Comparison of ENCODE assay signal across 14 cellular contexts in the genomic region with DNA sequence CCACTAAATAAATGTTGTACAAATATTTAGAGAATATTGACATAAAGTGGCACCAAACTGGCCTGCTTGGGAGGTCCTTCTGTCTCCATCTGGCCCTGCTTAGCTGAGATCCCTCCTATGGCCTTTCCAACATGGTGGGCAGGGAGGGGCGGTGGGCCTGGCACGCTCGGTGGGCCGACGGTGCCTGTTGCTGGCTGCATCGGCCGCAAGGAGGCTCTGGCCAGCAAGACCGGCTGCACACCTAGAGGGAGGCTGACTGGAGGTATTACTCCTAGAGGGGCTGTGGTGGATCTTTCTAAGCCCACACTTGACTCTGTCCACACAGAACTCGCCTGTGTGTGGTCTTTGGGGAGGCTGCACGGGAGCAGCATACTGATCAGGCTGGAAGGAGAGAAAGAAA. TPM values are rescaled to one million over a fixed set of nuclear protein-coding genes. Genes with fewer than 3 reads are reported as not detected.
DNase-seq lines count a peak whose midpoint lies in the region; ATAC-seq and TF ChIP-seq lines count a peak whose summit lies in the region.
"Had no signal": no experiment of that assay in that cellular context is flagged by ENCODE, and none has a peak within 500 bp of the region (broad histone marks: within the 10 kb centered on the region; RNA-seq: fewer than 3 reads in every experiment).

No MANE protein-coding gene starts in this region.

- H4K20me1 ChIP-seq in GM23338 (replicated peaks; ENCODE audit: insufficient read depth), result no peaks in the 10 kb centered on the region

- ATAC-seq in GM23338, result no peak
- ATAC-seq: GM12878 had no signal

- TF ChIP-seq CTCF in GM23338 (conservative IDR thresholded peaks at IDR 0.05; ENCODE audit: low read depth in 2 of 2), result no peak; a peak in 1 of 4 replicates
- TF ChIP-seq CTCF in HFFc6 (IDR thresholded peaks at IDR 0.05), result peak; percentile 26; the same call in 1 of the 2 replicates
- TF ChIP-seq CTCF in endodermal cell (conservative IDR thresholded peaks at IDR 0.05), result peak; percentile 16

- no peak overlapping the region for H4K8ac ChIP-seq in neuronal stem cell (ENCODE audit: low read depth, low read length)

- no peaks in the 10 kb centered on the region for H3K27me3 ChIP-seq in GM23338 (ENCODE audit: insufficient read depth)
- no peaks in the 10 kb centered on the region for H3K27me3 ChIP-seq in endodermal cell (ENCODE audit: control insufficient read depth, insufficient read depth, low read length, poor library complexity, severe bottlenecking)
- peaks cover 0 to 6% (median 0%) of the 10 kb centered on the region in 3 experiments for H3K27me3 ChIP-seq in neuronal stem cell (ENCODE audit: control insufficient read depth in 3 of 3, insufficient read depth in 3 of 3, low read depth in 1 of 3, low read length in 3 of 3)
- H3K27me3 ChIP-seq: BE2C had no signal

- H3K23ac ChIP-seq in neuronal stem cell (ENCODE audit: low read depth, low read length, poor library complexity), result no peak overlapping the region

- no peak overlapping the region for H3K4ac ChIP-seq in neuronal stem cell (ENCODE audit: low read length)

- DNase-seq in GM23338 (ENCODE audit: low spot score) (no peak), HFFc6 (no peak), endodermal cell (no peak), neuronal stem cell (ENCODE audit: low spot score) (no peak), SKM-1 treated with dmso at 0.1 percent for 144 hours (lab: John Stamatoyannopoulos, UW; ENCODE audit: unreplicated experiment) (no peak), NCI-H1417 (lab: John Stamatoyannopoulos, UW) (no peak)
- no peak for DNase-seq in activated CD4-positive, alpha-beta T cell treated with anti-CD3 and anti-CD28 coated beads, Interleukin-2, amount 10 ng/mL, durations not matched to agents 24 days and 14 days
- DNase-seq: BE2C; CD4-positive, alpha-beta memory T cell; DMS79; GOT3; HCEC 1CT had no signal

- no peak overlapping the region for H3K4me3 Mint-ChIP-seq in GM23338
- H3K4me3 Mint-ChIP-seq in HFFc6, result no peak overlapping the region
- no peak overlapping the region for H3K4me3 Mint-ChIP-seq in endodermal cell
- H3K4me3 Mint-ChIP-seq in activated CD4-positive, alpha-beta T cell treated with anti-CD3 and anti-CD28 coated beads, Interleukin-2, amount 10 ng/mL, durations not matched to agents 24 days and 14 days, result no peak overlapping the region
- H3K4me3 Mint-ChIP-seq: CD4-positive, alpha-beta memory T cell had no signal

- H3K14ac ChIP-seq in neuronal stem cell (ENCODE audit: low read length), result peak overlapping the region; percentile 15

- 96 to 100% methylated on average over 2 to 10 of the region's 10 CpGs for WGBS in endodermal cell (ENCODE audit: insufficient coverage in 1 of 2, insufficient read length in 1 of 2), 2 experiments
- no CpG with 5 or more reads among the region's 10 CpGs for WGBS in neuronal stem cell (ENCODE audit: extremely low coverage in 2 of 2, insufficient read length in 2 of 2, insufficient replicate concordance in 1 of 2), 2 donors

- H3K4me1 Mint-ChIP-seq in GM23338 (peaks cover 14% of the 10 kb centered on the region; the same call in 2 of the 3 replicates), HFFc6 (ENCODE audit: low read depth) (no peaks in the 10 kb centered on the region), endodermal cell (peaks cover 12% of the 10 kb centered on the region)
- H3K4me1 Mint-ChIP-seq in activated CD4-positive, alpha-beta T cell treated with anti-CD3 and anti-CD28 coated beads, Interleukin-2, amount 10 ng/mL, durations not matched to agents 24 days and 14 days, result no peaks in the 10 kb centered on the region
- H3K4me1 Mint-ChIP-seq: CD4-positive, alpha-beta memory T cell had no signal

- H3K9me3 Mint-ChIP-seq in GM23338 (no peaks in the 10 kb centered on the region), HFFc6 (no peaks in the 10 kb centered on the region), endodermal cell (no peaks in the 10 kb centered on the region)
- H3K9me3 Mint-ChIP-seq in activated CD4-positive, alpha-beta T cell treated with anti-CD3 and anti-CD28 coated beads, Interleukin-2, amount 10 ng/mL, durations not matched to agents 24 days and 14 days, result no peaks in the 10 kb centered on the region
- H3K9me3 Mint-ChIP-seq: CD4-positive, alpha-beta memory T cell had no signal

- no peaks in the 10 kb centered on the region for H3F3A ChIP-seq in GM23338 (replicated peaks; ENCODE audit: low read depth)

- no peak overlapping the region for H2BK12ac ChIP-seq in neuronal stem cell (ENCODE audit: low read length)

- H3K4me3 ChIP-seq in GM23338 (no peak overlapping the region), endodermal cell (ENCODE audit: low read length) (no peak overlapping the region), neuronal stem cell (ENCODE audit: low read length in 2 of 2) (no peak overlapping the region)
- H3K4me3 ChIP-seq: GM12878 had no signal

- no peaks in the 10 kb centered on the region for H3K79me1 ChIP-seq in neuronal stem cell (ENCODE audit: low read depth, low read length)

- H3K36me3 Mint-ChIP-seq in GM23338 (ENCODE audit: low read depth) (no peaks in the 10 kb centered on the region), HFFc6 (ENCODE audit: low read depth) (no peaks in the 10 kb centered on the region), endodermal cell (ENCODE audit: low read depth) (no peaks in the 10 kb centered on the region)
- no peaks in the 10 kb centered on the region for H3K36me3 Mint-ChIP-seq in activated CD4-positive, alpha-beta T cell treated with anti-CD3 and anti-CD28 coated beads, Interleukin-2, amount 10 ng/mL, durations not matched to agents 24 days and 14 days (ENCODE audit: low read depth)
- H3K36me3 Mint-ChIP-seq: CD4-positive, alpha-beta memory T cell had no signal

- H2AK5ac ChIP-seq in neuronal stem cell (ENCODE audit: low read depth, low read length), result no peak overlapping the region

- no peak overlapping the region for H3K27ac ChIP-seq in GM23338 (ENCODE audit: low read depth)
- no peak overlapping the region for H3K27ac ChIP-seq in endodermal cell (ENCODE audit: low read depth, low read length)
- H3K27ac ChIP-seq in neuronal stem cell (replicated peaks; ENCODE audit: low read length), result no peak overlapping the region
- H3K27ac ChIP-seq: C4-2B had no signal

- H3K18ac ChIP-seq in neuronal stem cell (ENCODE audit: low read length), result no peak overlapping the region

- no peak overlapping the region for H4K91ac ChIP-seq in neuronal stem cell (ENCODE audit: low read depth, low read length, poor library complexity)

- no peak overlapping the region for H3K27ac Mint-ChIP-seq in GM23338
- H3K27ac Mint-ChIP-seq in HFFc6, result no peak overlapping the region
- no peak overlapping the region for H3K27ac Mint-ChIP-seq in endodermal cell
- no peak overlapping the region for H3K27ac Mint-ChIP-seq in activated CD4-positive, alpha-beta T cell treated with anti-CD3 and anti-CD28 coated beads, Interleukin-2, amount 10 ng/mL, durations not matched to agents 24 days and 14 days

- H3K4me2 ChIP-seq in GM23338 (no peak overlapping the region), neuronal stem cell (ENCODE audit: insufficient read depth, low read length, poor library complexity, severe bottlenecking) (no peak overlapping the region)

- H3K9me3 ChIP-seq in endodermal cell (ENCODE audit: control insufficient read depth, low read length) (no peaks in the 10 kb centered on the region), neuronal stem cell (replicated peaks in 1 of 2; ENCODE audit: control insufficient read depth in 2 of 2, insufficient read depth in 1 of 2, low read depth in 1 of 2, low read length in 2 of 2) (no peaks in the 10 kb centered on the region)
- H3K9me3 ChIP-seq: BE2C had no signal

- intact Hi-C loops in activated CD4-positive, alpha-beta T cell treated with anti-CD3 and anti-CD28 coated beads, Interleukin-2, amount 10 ng/mL, durations not matched to agents 24 days and 14 days (cut with micrococcal nuclease), result loop anchor here (10.0 kb wide), 1 partner anchor 858 kb away; no protein-coding TSS in a partner anchor

- H2AFZ ChIP-seq in GM23338 (0 out of 2 replicates have a peak overlapping the region, but pooled peaks have one; percentile 28), neuronal stem cell (ENCODE audit: low read length) (no peak overlapping the region)

- no peak overlapping the region for H2BK120ac ChIP-seq in neuronal stem cell (ENCODE audit: low read depth, low read length)

- no peaks in the 10 kb centered on the region for H3K9me2 ChIP-seq in GM23338 (ENCODE audit: insufficient read depth)

- H2BK5ac ChIP-seq in neuronal stem cell (ENCODE audit: low read length), result no peak overlapping the region

- no peak overlapping the region for H2BK15ac ChIP-seq in neuronal stem cell (ENCODE audit: low read length)

- H3K9ac ChIP-seq in endodermal cell (ENCODE audit: extremely low read depth, low read length, poor library complexity, severe bottlenecking), result no peak overlapping the region
- H3K9ac ChIP-seq in neuronal stem cell (ENCODE audit: low read depth, low read length, poor library complexity), result peak overlapping the region; percentile 18

- H3K36me3 ChIP-seq in GM23338 (ENCODE audit: insufficient read depth) (no peaks in the 10 kb centered on the region), endodermal cell (ENCODE audit: control insufficient read depth, insufficient read depth, low read length) (no peaks in the 10 kb centered on the region), neuronal stem cell (replicated peaks in 1 of 2; ENCODE audit: control insufficient read depth in 2 of 2, insufficient read depth in 2 of 2, low read length in 2 of 2) (no peaks in the 10 kb centered on the region)
- H3K36me3 ChIP-seq: BE2C had no signal

- H3K27me3 Mint-ChIP-seq in GM23338 (ENCODE audit: insufficient read depth, low read depth, poor library complexity) (peaks cover 11% of the 10 kb centered on the region), HFFc6 (ENCODE audit: insufficient read depth) (peaks cover 33% of the 10 kb centered on the region), endodermal cell (ENCODE audit: insufficient read depth) (peaks cover 7% of the 10 kb centered on the region)
- H3K27me3 Mint-ChIP-seq in activated CD4-positive, alpha-beta T cell treated with anti-CD3 and anti-CD28 coated beads, Interleukin-2, amount 10 ng/mL, durations not matched to agents 24 days and 14 days, result peaks cover 8% of the 10 kb centered on the region

- H3K79me2 ChIP-seq in GM23338 (replicated peaks; ENCODE audit: insufficient read depth), result no peaks in the 10 kb centered on the region

- H3K4me1 ChIP-seq in GM23338 (ENCODE audit: insufficient read depth) (peaks cover 4% of the 10 kb centered on the region; the same call in 1 of the 2 replicates), endodermal cell (ENCODE audit: control insufficient read depth, insufficient read depth, low read length) (peaks cover 6% of the 10 kb centered on the region), neuronal stem cell (ENCODE audit: control insufficient read depth in 2 of 2, insufficient read depth in 1 of 2, low read depth in 1 of 2, low read length in 2 of 2) (peaks cover 0 to 6% of the 10 kb centered on the region in 2 donors)
- H3K4me1 ChIP-seq: BE2C had no signal

RNA-seq across cellular contexts. Expression of gene ZC3H12A, which starts 41.7 kb away (rescaled TPM):
- 7.0 and 9.3 TPM in 2 replicates for total RNA-seq in GM23338 (2014; rRNA removed; shearing (Covaris generic))
- 7.3 and 9.0 TPM in 2 replicates for polyA plus RNA-seq in GM23338 (2016; fragmentation: Nextera tagmentation; extraction: Ambion mirVana)
- 1 to 10 TPM; 5.6 to 7.0 (median 6.3) TPM for total RNA-seq in HFFc6 (2021; fragmentation: NEBNext Ultra II Directional; extraction: Animal tissue kit (Norgen Biotek cat#: 25700))
- 1 to 10 TPM; 5.5 to 5.8 TPM for total RNA-seq in endodermal cell
- 3.2 TPM for polyA plus RNA-seq in endodermal cell (2013, experiment 1 of 2)
- 2.4 TPM for polyA plus RNA-seq in endodermal cell (2013, experiment 2 of 2)
- polyA plus RNA-seq in neuronal stem cell (2013, experiment 1 of 2), result 2.5 TPM
- polyA plus RNA-seq in neuronal stem cell (2013, experiment 2 of 2), result 2.1 TPM
- total RNA-seq in activated CD4-positive, alpha-beta T cell treated with anti-CD3 and anti-CD28 coated beads, Interleukin-2, amount 10 ng/mL, durations not matched to agents 24 days and 14 days, result 39.3 and 40.4 TPM in 2 replicates

Comparison
In these comparisons a context has a peak if more than half of its experiments do, and no peak if none do; other contexts are left out.
1. CTCF ChIP-seq: peak in HFFc6 (single experiment) and endodermal cell (single experiment); none in GM23338 (0 of 2).